32 cellular contexts compared by ENCODE assay signal in genomic region chr5:133736512-133736911, GRCh38.
"Had no signal": no experiment of that assay in that cellular context is flagged by ENCODE, and none has a peak within 500 bp of the region (broad histone marks: within the 10 kb centered on the region; RNA-seq: fewer than 3 reads in every experiment).

No MANE protein-coding gene starts in this region.

- DNase-seq: activated B cell treated with CpG ODN at 0.5 μM for 24 hours; activated CD4-positive, alpha-beta memory T cell treated with anti-CD3 and anti-CD28 coated beads for 36 hours; activated CD4-positive, alpha-beta T cell treated with anti-CD3 and anti-CD28 coated beads for 4 hours; activated CD4-positive, alpha-beta T cell treated with anti-CD3 and anti-CD28 coated beads, Interleukin-2, amount 50 U/mL, for 1 hour; activated CD4-positive, CD25-positive, alpha-beta regulatory T cell treated with anti-CD3 and anti-CD28 coated beads, Interleukin-2, amount 50 U/mL, for 72 hours; activated gamma-delta T cell treated with Interleukin-2 at 50 U/mL for 16 hours; activated naive CD4-positive, alpha-beta T cell treated with anti-CD3 and anti-CD28 coated beads for 36 hours; activated T-cell treated with anti-CD3 and anti-CD28 coated beads, Interleukin-2, amount 50 U/mL, for 1 hour; adrenal gland; body of pancreas; Kasumi-1; KG1; MG63; NCI-H1048; NCI-H1105 treated with DMSO at 0.1 percent for 48 hours; NCI-H1436; NCI-H1694; NCI-H1930; NCI-H2081 treated with DMSO at 0.1 percent for 48 hours; NCI-H510A; NCI-H526; NCI-H748 treated with DMSO at 0.1 percent for 48 hours; NK-92 treated with Interleukin-12 subunit alpha and Interleukin-12 subunit beta, amount 100 ng/mL, for 24 hours; Right ventricle myocardium superior; SW 1271; T-helper 1 cell; T-helper 2 cell; T-helper 9 cell had no signal

- H3K4me3 Mint-ChIP-seq: activated B cell treated with CpG ODN at 0.5 μM for 24 hours; activated CD4-positive, alpha-beta memory T cell treated with anti-CD3 and anti-CD28 coated beads for 36 hours; activated naive CD4-positive, alpha-beta T cell treated with anti-CD3 and anti-CD28 coated beads for 36 hours had no signal

- H3K9me3 ChIP-seq: adrenal gland, body of pancreas, breast epithelium, MG63 had no signal

- ATAC-seq: activated naive CD4-positive, alpha-beta T cell treated with anti-CD3 and anti-CD28 coated beads, Interleukin-2, amount 50 U/mL, for 72 hours; body of pancreas had no signal

- H3K27me3 Mint-ChIP-seq: activated B cell treated with CpG ODN at 0.5 μM for 24 hours had no signal

- H3K27me3 ChIP-seq: adrenal gland, body of pancreas, breast epithelium, MG63 had no signal

- H3K4me3 ChIP-seq: adrenal gland, body of pancreas, breast epithelium, MG63 had no signal

- H3K36me3 Mint-ChIP-seq: activated CD4-positive, alpha-beta memory T cell treated with anti-CD3 and anti-CD28 coated beads for 36 hours; activated naive CD4-positive, alpha-beta T cell treated with anti-CD3 and anti-CD28 coated beads, Interleukin-2, amount 50 U/mL, for 72 hours had no signal

- H3K4me1 Mint-ChIP-seq: activated B cell treated with CpG ODN at 0.5 μM for 24 hours had no signal

- H3K27ac Mint-ChIP-seq: activated B cell treated with CpG ODN at 0.5 μM for 24 hours; activated CD4-positive, alpha-beta memory T cell treated with anti-CD3 and anti-CD28 coated beads for 36 hours; activated naive CD4-positive, alpha-beta T cell treated with anti-CD3 and anti-CD28 coated beads for 36 hours; activated naive CD4-positive, alpha-beta T cell treated with anti-CD3 and anti-CD28 coated beads, Interleukin-2, amount 50 U/mL, for 72 hours; activated T-helper 2 cell treated with anti-CD3 and anti-CD28 coated beads, Interferon-gamma antibody, Interleukin-2, Interleukin-4, amounts not matched to agents 10 μg/mL and 5 μg/mL and 100 μg/mL, durations not matched to agents 14 hours and 24 hours and 36 hours had no signal

- H3K4me1 ChIP-seq: adrenal gland, body of pancreas, breast epithelium had no signal

- H3K27ac ChIP-seq: body of pancreas, breast epithelium, VCaP had no signal

- H3K36me3 ChIP-seq: adrenal gland, breast epithelium, MG63 had no signal

- H3K9me3 Mint-ChIP-seq: activated B cell treated with CpG ODN at 0.5 μM for 24 hours; activated CD4-positive, alpha-beta memory T cell treated with anti-CD3 and anti-CD28 coated beads for 36 hours; activated naive CD4-positive, alpha-beta T cell treated with anti-CD3 and anti-CD28 coated beads for 36 hours; activated naive CD4-positive, alpha-beta T cell treated with anti-CD3 and anti-CD28 coated beads, Interleukin-2, amount 50 U/mL, for 72 hours; activated T-helper 2 cell treated with anti-CD3 and anti-CD28 coated beads, Interferon-gamma antibody, Interleukin-2, Interleukin-4, amounts not matched to agents 10 μg/mL and 5 μg/mL and 100 μg/mL, durations not matched to agents 14 hours and 24 hours and 36 hours had no signal
